ENCODE assay signal across 25 cellular contexts in genomic region chr10:119359025-119359424, GRCh38.
DNase-seq lines count a peak whose midpoint lies in the region; ATAC-seq, FAIRE-seq and TF ChIP-seq lines count a peak whose summit lies in the region.
"Had no signal": no experiment of that assay in that cellular context is flagged by ENCODE, and none has a peak within 500 bp of the region (broad histone marks: within the 10 kb centered on the region; RNA-seq: fewer than 3 reads in every experiment).

No MANE protein-coding gene starts in this region.

- FAIRE-seq in HepG2 (lab: Jason Lieb, UNC): no peak
- FAIRE-seq: GM12891, GM19239 had no signal

- no peaks in the 10 kb centered on the region for H4K20me1 ChIP-seq in HepG2 (ENCODE audit: insufficient read depth, low read length)
- no peaks in the 10 kb centered on the region for H4K20me1 ChIP-seq in MM.1S (ENCODE audit: insufficient read depth, low read length)
- H4K20me1 ChIP-seq: BLaER1 treated with 17β-estradiol and CSF1 and Interleukin-3, amounts not matched to agents 10 nM and 100 nM had no signal

- H3K4me3 ChIP-seq in HepG2 (replicated peaks in 1 of 3; ENCODE audit: insufficient read depth in 1 of 3, low read depth in 2 of 3, low read length in 3 of 3): no peak overlapping the region
- H3K4me3 ChIP-seq in right lobe of liver: no peak overlapping the region
- no peak overlapping the region for H3K4me3 ChIP-seq in upper lobe of right lung
- no peak overlapping the region for H3K4me3 ChIP-seq in MM.1S (ENCODE audit: low read length)
- H3K4me3 ChIP-seq: BLaER1 treated with 17β-estradiol and CSF1 and Interleukin-3, amounts not matched to agents 10 nM and 100 nM had no signal

- H3K9me2 ChIP-seq in MM.1S (replicated peaks; ENCODE audit: insufficient read depth, low read length): no peaks in the 10 kb centered on the region

- POLR2A ChIA-PET in HepG2 (lab: Yijun Ruan, JAX): no interaction called here

- H3K4me1 ChIP-seq in HepG2 (ENCODE audit: insufficient read depth, low read length) (peaks cover 32% of the 10 kb centered on the region), right lobe of liver (peaks cover 0 to 44% (median 9%) of the 10 kb centered on the region in 4 donors), upper lobe of right lung (peaks cover 11% of the 10 kb centered on the region), MM.1S (ENCODE audit: low read length) (no peaks in the 10 kb centered on the region)

- H3K36me3 Mint-ChIP-seq in endothelial cell (ENCODE audit: low read depth, unreplicated experiment): peaks cover 59% of the 10 kb centered on the region
- peaks cover 6% of the 10 kb centered on the region for H3K36me3 Mint-ChIP-seq in stimulated activated effector memory CD8-positive, alpha-beta T cell treated with anti-CD3 and anti-CD28 coated beads, Interleukin-12 subunit alpha, Interleukin-12 subunit beta, amount 100 ng/mL, for 72 hours
- peaks cover 2% of the 10 kb centered on the region for H3K36me3 Mint-ChIP-seq in mesothelial cell of epicardium

- TF ChIP-seq RAD21 in HepG2 (CRISPR knock-in tag; IDR thresholded peaks at IDR 0.05): no peak

- H2AFZ ChIP-seq in HepG2 (ENCODE audit: low read length) (no peak overlapping the region), MM.1S (ENCODE audit: low read length) (no peak overlapping the region)

- ATAC-seq in HepG2 (no peak), right lobe of liver (no peak), upper lobe of right lung (no peak)
- ATAC-seq in stimulated activated effector memory CD8-positive, alpha-beta T cell treated with anti-CD3 and anti-CD28 coated beads, Interleukin-12 subunit alpha, Interleukin-12 subunit beta, amount 100 ng/mL, for 72 hours: no peak
- ATAC-seq: CD8-positive, alpha-beta T cell; HCT116 had no signal

- H3K79me2 ChIP-seq in HepG2 (ENCODE audit: insufficient read depth, low read length) (no peaks in the 10 kb centered on the region), MM.1S (ENCODE audit: low read length) (peaks cover 88% of the 10 kb centered on the region)

- H3K27ac Mint-ChIP-seq in endothelial cell (ENCODE audit: unreplicated experiment) (peak overlapping the region; percentile 53), mesothelial cell of epicardium (no peak overlapping the region)
- H3K27ac Mint-ChIP-seq in stimulated activated effector memory CD8-positive, alpha-beta T cell treated with anti-CD3 and anti-CD28 coated beads, Interleukin-12 subunit alpha, Interleukin-12 subunit beta, amount 100 ng/mL, for 72 hours: peak overlapping the region; percentile 46
- H3K27ac Mint-ChIP-seq: CD8-positive, alpha-beta T cell; HFFc6 had no signal

- no peak overlapping the region for H3K9ac ChIP-seq in HepG2 (ENCODE audit: insufficient read depth, low read depth, low read length)
- H3K9ac ChIP-seq in MM.1S (ENCODE audit: low read length): no peak overlapping the region
- H3K9ac ChIP-seq: BLaER1 treated with 17β-estradiol and CSF1 and Interleukin-3, amounts not matched to agents 10 nM and 100 nM had no signal

- no peaks in the 10 kb centered on the region for H3F3A ChIP-seq in MM.1S (ENCODE audit: insufficient read depth, low read length)

- H3K4me1 Mint-ChIP-seq in endothelial cell (ENCODE audit: unreplicated experiment) (peaks cover 36% of the 10 kb centered on the region), mesothelial cell of epicardium (peaks cover 9% of the 10 kb centered on the region)
- peaks cover 22% of the 10 kb centered on the region for H3K4me1 Mint-ChIP-seq in stimulated activated effector memory CD8-positive, alpha-beta T cell treated with anti-CD3 and anti-CD28 coated beads, Interleukin-12 subunit alpha, Interleukin-12 subunit beta, amount 100 ng/mL, for 72 hours

- H3K9me3 Mint-ChIP-seq in endothelial cell (ENCODE audit: unreplicated experiment) (no peaks in the 10 kb centered on the region), mesothelial cell of epicardium (peaks cover 12% of the 10 kb centered on the region)
- peaks cover 14% of the 10 kb centered on the region for H3K9me3 Mint-ChIP-seq in stimulated activated effector memory CD8-positive, alpha-beta T cell treated with anti-CD3 and anti-CD28 coated beads, Interleukin-12 subunit alpha, Interleukin-12 subunit beta, amount 100 ng/mL, for 72 hours

- H3K27me3 ChIP-seq in HepG2 (ENCODE audit: control insufficient read depth in 1 of 2, insufficient read depth in 2 of 2, low read length in 2 of 2) (no peaks in the 10 kb centered on the region), right lobe of liver (no peaks in the 10 kb centered on the region), upper lobe of right lung (no peaks in the 10 kb centered on the region), MM.1S (replicated peaks; ENCODE audit: insufficient read depth, low read length) (no peaks in the 10 kb centered on the region)
- H3K27me3 ChIP-seq: BLaER1 treated with 17β-estradiol and CSF1 and Interleukin-3, amounts not matched to agents 10 nM and 100 nM had no signal

- H3K4me3 Mint-ChIP-seq in endothelial cell (ENCODE audit: unreplicated experiment) (peak overlapping the region; percentile 8), mesothelial cell of epicardium (no peak overlapping the region)
- H3K4me3 Mint-ChIP-seq in stimulated activated effector memory CD8-positive, alpha-beta T cell treated with anti-CD3 and anti-CD28 coated beads, Interleukin-12 subunit alpha, Interleukin-12 subunit beta, amount 100 ng/mL, for 72 hours: no peak overlapping the region
- H3K4me3 Mint-ChIP-seq: CD8-positive, alpha-beta T cell; HFFc6 had no signal

- WGBS in HepG2 (ENCODE audit: low lambda C conversion rate): no CpG with 5 or more reads among the region's 4 CpGs
- WGBS in right lobe of liver (ENCODE audit: insufficient coverage, low coverage, low lambda C conversion rate, missing lambda C conversion rate): no CpG with 5 or more reads among the region's 4 CpGs

- TF ChIP-seq EP300 in HepG2 (IDR thresholded peaks at IDR 0.05; ENCODE audit: low read depth in 2 of 2, low read length in 2 of 2) (no peak), HepG2 (CRISPR knock-in tag; IDR thresholded peaks at IDR 0.05; ENCODE audit: borderline replicate concordance) (no peak)

- BruUV-seq in HepG2 (replicated peaks; lab: Mats Ljungman, UMichigan): no TSS peak

- CTCF ChIA-PET in HepG2 (lab: Yijun Ruan, JAX; ENCODE audit: low intra/inter-chr PET ratio, low total read pairs): no interaction called here

- TF ChIP-seq POLR2A in HepG2 (IDR thresholded peaks at IDR 0.05; ENCODE audit: insufficient read depth in 1 of 2, low read depth in 2 of 2, low read length in 2 of 2) (no peak), right lobe of liver (IDR thresholded peaks at IDR 0.05) (no peak)

- H3K27me3 Mint-ChIP-seq in endothelial cell (ENCODE audit: unreplicated experiment) (peaks cover 31% of the 10 kb centered on the region), mesothelial cell of epicardium (ENCODE audit: low read depth) (no peaks in the 10 kb centered on the region)
- H3K27me3 Mint-ChIP-seq: B cell, IgD-negative memory B cell had no signal

- in situ Hi-C loops in HepG2 (cut with HindIII; ENCODE audit: extremely low pct_ligation_motif_present, low pct_unique_long_range_greater_than_20kb): no loop called here

- H3K9me3 ChIP-seq in HepG2 (ENCODE audit: low read length) (peaks cover 14% of the 10 kb centered on the region), right lobe of liver (peaks cover 0 to 6% (median 0%) of the 10 kb centered on the region in 4 donors), upper lobe of right lung (no peaks in the 10 kb centered on the region), MM.1S (replicated peaks; ENCODE audit: insufficient read depth, low read length) (no peaks in the 10 kb centered on the region)

- DNase-seq in HepG2 (ENCODE audit: low spot score) (no peak), right lobe of liver (no peak), endothelial cell (ENCODE audit: low spot score) (no peak), upper lobe of right lung (peak; percentile 34), GM19240 (ENCODE audit: insufficient read length, low spot score) (no peak), MM.1S (no peak), mesothelial cell of epicardium (ENCODE audit: low spot score in 2 of 2, unreplicated experiment in 2 of 2) (no peak)
- no peak for DNase-seq in stimulated activated effector memory CD8-positive, alpha-beta T cell treated with anti-CD3 and anti-CD28 coated beads, Interleukin-12 subunit alpha, Interleukin-12 subunit beta, amount 100 ng/mL, for 72 hours (ENCODE audit: low spot score in 2 of 2)
- DNase-seq: 8988T; CD8-positive, alpha-beta T cell; COR-L47; DMS 273 treated with DMSO at 0.1 percent for 48 hours; DMS53; DND-41; EL; GOT3; H7; HFFc6 had no signal

- H3K27ac ChIP-seq in HepG2 (ENCODE audit: extremely low read length, insufficient read depth, low read length): no peak overlapping the region
- H3K27ac ChIP-seq in right lobe of liver: no peak overlapping the region
- no peak overlapping the region for H3K27ac ChIP-seq in upper lobe of right lung
- no peak overlapping the region for H3K27ac ChIP-seq in MM.1S (ENCODE audit: low read length)
- H3K27ac ChIP-seq: BLaER1 treated with 17β-estradiol and CSF1 and Interleukin-3, amounts not matched to agents 10 nM and 100 nM; HL-60 had no signal

- intact Hi-C loops in HepG2 (cut with micrococcal nuclease; ENCODE audit: unreplicated experiment) (no loop called here), right lobe of liver (cut with DNase I) (no loop called here), upper lobe of right lung (cut with DNase I) (no loop called here)

- TF ChIP-seq CTCF in HepG2 (CRISPR knock-in tag; IDR thresholded peaks at IDR 0.05) (no peak), right lobe of liver (IDR thresholded peaks at IDR 0.05) (no peak), endothelial cell (IDR thresholded peaks at IDR 0.05; ENCODE audit: unreplicated experiment) (no peak), upper lobe of right lung (IDR thresholded peaks at IDR 0.05) (no peak), MM.1S (IDR thresholded peaks at IDR 0.05; ENCODE audit: low read length) (no peak), mesothelial cell of epicardium (IDR thresholded peaks at IDR 0.05; ENCODE audit: unreplicated experiment) (no peak)

- no peaks in the 10 kb centered on the region for H3K36me3 ChIP-seq in HepG2 (replicated peaks in 1 of 2; ENCODE audit: control insufficient read depth in 1 of 2, insufficient read depth in 2 of 2, low read length in 2 of 2)
- H3K36me3 ChIP-seq in right lobe of liver: no peaks in the 10 kb centered on the region
- H3K36me3 ChIP-seq in upper lobe of right lung: no peaks in the 10 kb centered on the region
- H3K36me3 ChIP-seq in MM.1S (replicated peaks; ENCODE audit: insufficient read depth, low read length): no peaks in the 10 kb centered on the region
- H3K36me3 ChIP-seq: BLaER1 treated with 17β-estradiol and CSF1 and Interleukin-3, amounts not matched to agents 10 nM and 100 nM had no signal

- H3K4me2 ChIP-seq in HepG2 (ENCODE audit: low read depth, low read length): no peak overlapping the region
- no peak overlapping the region for H3K4me2 ChIP-seq in MM.1S (ENCODE audit: low read depth, low read length)
- H3K4me2 ChIP-seq: BLaER1 treated with 17β-estradiol and CSF1 and Interleukin-3, amounts not matched to agents 10 nM and 100 nM had no signal
